Comparison of ENCODE assay signal across 28 cellular contexts in genomic region chr2:151761687-151762086, GRCh38. TPM values are rescaled to one million over a fixed set of nuclear protein-coding genes. Genes with fewer than 3 reads are reported as not detected.
DNase-seq lines count a peak whose midpoint lies in the region; ATAC-seq, FAIRE-seq and TF ChIP-seq lines count a peak whose summit lies in the region.
"Had no signal": no experiment of that assay in that cellular context is flagged by ENCODE, and none has a peak within 500 bp of the region (broad histone marks: within the 10 kb centered on the region; RNA-seq: fewer than 3 reads in every experiment).

No MANE protein-coding gene starts in this region.

- no TSS peak for BruUV-seq in K562 (replicated peaks; lab: Mats Ljungman, UMichigan)

- H3K36me3 ChIP-seq in WERI-Rb-1 (no peaks in the 10 kb centered on the region), K562 (ENCODE audit: control insufficient read depth, insufficient read depth, low read length) (no peaks in the 10 kb centered on the region; the same call in 2 of the 3 replicates), psoas muscle (ENCODE audit: insufficient read depth in 1 of 2, low read depth in 1 of 2) (no peaks in the 10 kb centered on the region), skeletal muscle tissue (ENCODE audit: control insufficient read depth in 3 of 3, insufficient read depth in 3 of 3, low read length in 3 of 3) (no peaks in the 10 kb centered on the region), gastroesophageal sphincter (no peaks in the 10 kb centered on the region), ovary (no peaks in the 10 kb centered on the region)
- H3K36me3 ChIP-seq: BE2C, BLaER1 had no signal

- CTCF ChIA-PET in K562 (lab: Yijun Ruan, JAX; ENCODE audit: low intra/inter-chr PET ratio): no interaction called here

- H2AFZ ChIP-seq in K562 (ENCODE audit: low read depth, low read length): peak overlapping the region; percentile 70

- POLR2A ChIA-PET in K562 (lab: Yijun Ruan, JAX): interaction anchor here (0.7 to 1.4 kb wide), 2 partner anchors 10 to 67 kb away, joined by 3 to 4 read pairs; partner anchors contain the start of gene ARL5A

- no peaks in the 10 kb centered on the region for H3K79me2 ChIP-seq in K562 (ENCODE audit: control insufficient read depth, insufficient read depth, low read length)

- H3K4me1 ChIP-seq in K562 (replicated peaks in 1 of 2; ENCODE audit: control insufficient read depth in 2 of 2, insufficient read depth in 2 of 2, low read length in 2 of 2) (peaks cover 21 to 54% of the 10 kb centered on the region in 2 experiments), psoas muscle (peaks cover 35% of the 10 kb centered on the region), skeletal muscle tissue (ENCODE audit: control insufficient read depth in 3 of 3, insufficient read depth in 3 of 3, low read length in 3 of 3) (peaks cover 25 to 77% (median 58%) of the 10 kb centered on the region in 3 donors), gastroesophageal sphincter (no peaks in the 10 kb centered on the region), ovary (ENCODE audit: insufficient read depth) (no peaks in the 10 kb centered on the region)
- H3K4me1 ChIP-seq: BE2C had no signal

- no peak for FAIRE-seq in K562 (lab: Jason Lieb, UNC)
- FAIRE-seq: A204.1, GM12878, GM12892, GM18507 had no signal

- H3K4me3 ChIP-seq in WERI-Rb-1 (ENCODE audit: low read depth, low read length) (no peak overlapping the region), K562 (no peak overlapping the region), psoas muscle (no peak overlapping the region), skeletal muscle tissue (ENCODE audit: low read length in 3 of 3) (no peak overlapping the region), gastroesophageal sphincter (no peak overlapping the region), ovary (no peak overlapping the region)
- H3K4me3 ChIP-seq: BLaER1, GM12878 had no signal

- TF ChIP-seq CTCF in WERI-Rb-1 (IDR thresholded peaks at IDR 0.05; ENCODE audit: low read depth, low read length) (no peak), K562 (IDR thresholded peaks at IDR 0.05 in 2 of 3, conservative IDR thresholded peaks at IDR 0.05 in 1 of 3; ENCODE audit: insufficient read depth in 2 of 3, low read depth in 1 of 3, low read length in 3 of 3) (no peak), psoas muscle (IDR thresholded peaks at IDR 0.05) (no peak), gastroesophageal sphincter (IDR thresholded peaks at IDR 0.05) (no peak), ovary (IDR thresholded peaks at IDR 0.05) (no peak)

- TF ChIP-seq EP300 in K562 (IDR thresholded peaks at IDR 0.05; ENCODE audit: low read length) (no peak), gastroesophageal sphincter (IDR thresholded peaks at IDR 0.05) (no peak), ovary (IDR thresholded peaks at IDR 0.05) (no peak)

- DNase-seq in WERI-Rb-1 (no peak), K562 (ENCODE audit: extremely low read depth in 1 of 4, low spot score in 3 of 4) (no peak), psoas muscle (no peak), iPS-NIHi7 (ENCODE audit: extremely low spot score) (no peak), left ventricle myocardium superior (no peak), ovary (no peak)
- DNase-seq: 8988T; ACHN; BE2C; C1 segment of cervical spinal cord; CD4-positive, alpha-beta memory T cell; CD4-positive, CD25-positive, alpha-beta regulatory T cell; CD8-positive, alpha-beta memory T cell; COR-L47; DMS 273 treated with DMSO at 0.1 percent for 48 hours; DMS153; DMS79; DND-41; EL; GDM1 had no signal

- no peaks in the 10 kb centered on the region for H3K9me3 ChIP-seq in WERI-Rb-1 (ENCODE audit: severe bottlenecking)
- no peaks in the 10 kb centered on the region for H3K9me3 ChIP-seq in K562 (replicated peaks; ENCODE audit: control insufficient read depth, insufficient read depth, low read depth, low read length)
- H3K9me3 ChIP-seq in psoas muscle: no peaks in the 10 kb centered on the region
- no peaks in the 10 kb centered on the region for H3K9me3 ChIP-seq in skeletal muscle tissue (ENCODE audit: control insufficient read depth in 3 of 3, low read length in 3 of 3)
- H3K9me3 ChIP-seq in gastroesophageal sphincter: no peaks in the 10 kb centered on the region
- H3K9me3 ChIP-seq in ovary: no peaks in the 10 kb centered on the region
- H3K9me3 ChIP-seq: BE2C, BLaER1 had no signal

- H3K4me2 ChIP-seq in K562 (ENCODE audit: insufficient read depth, low read length): no peak overlapping the region
- H3K4me2 ChIP-seq: BLaER1 had no signal

- intact Hi-C loops in K562 (cut with micrococcal nuclease) (no loop called here), psoas muscle (cut with DNase I) (loop anchor here in 1 of 2 donors (5.0 kb wide), 1 partner anchor 34 kb away; no protein-coding TSS in a partner anchor), left ventricle myocardium superior (cut with micrococcal nuclease) (no loop called here), ovary (cut with DNase I) (loop anchor here in 1 of 4 donors (5.0 kb wide), 1 partner anchor 279 kb away; no protein-coding TSS in a partner anchor)

- ATAC-seq in K562 (no peak), psoas muscle (no peak), left ventricle myocardium superior (no peak), gastroesophageal sphincter (no peak)
- ATAC-seq: GM12878 had no signal

- H3K27ac ChIP-seq in WERI-Rb-1 (peak overlapping the region; percentile 67; the same call in 1 of the 2 replicates), K562 (ENCODE audit: extremely low read depth, low read depth, low read length) (no peak overlapping the region; the same call in 2 of the 3 replicates), psoas muscle (peak overlapping the region; percentile 79), skeletal muscle tissue (ENCODE audit: low read depth, low read length) (peak overlapping the region; percentile 92), gastroesophageal sphincter (no peak overlapping the region), ovary (no peak overlapping the region)
- H3K27ac ChIP-seq: BLaER1 had no signal

- no peak for TF ChIP-seq RAD21 in K562 (CRISPR knock-in tag; conservative IDR thresholded peaks at IDR 0.05 in 1 of 2, IDR thresholded peaks at IDR 0.05 in 1 of 2)

- in situ Hi-C loops in K562 (cut with MboI): no loop called here

- H3K27me3 ChIP-seq in WERI-Rb-1 (ENCODE audit: insufficient read depth, low read depth, severe bottlenecking) (no peaks in the 10 kb centered on the region), K562 (ENCODE audit: control insufficient read depth in 2 of 2, insufficient read depth in 2 of 2, low read length in 2 of 2) (no peaks in the 10 kb centered on the region), psoas muscle (ENCODE audit: insufficient read depth in 3 of 3, low read length in 2 of 3) (no peaks in the 10 kb centered on the region), skeletal muscle tissue (ENCODE audit: control insufficient read depth in 3 of 3, insufficient read depth in 3 of 3, low read length in 3 of 3) (no peaks in the 10 kb centered on the region), gastroesophageal sphincter (no peaks in the 10 kb centered on the region), ovary (no peaks in the 10 kb centered on the region)
- H3K27me3 ChIP-seq: BE2C, BLaER1 had no signal

- H4K20me1 ChIP-seq in K562 (replicated peaks; ENCODE audit: control insufficient read depth, insufficient read depth, low read length): no peaks in the 10 kb centered on the region
- H4K20me1 ChIP-seq: BLaER1 had no signal

- no peak for TF ChIP-seq POLR2A in K562 (conservative IDR thresholded peaks at IDR 0.05)
- TF ChIP-seq POLR2A in gastroesophageal sphincter (IDR thresholded peaks at IDR 0.05): no peak
- no peak for TF ChIP-seq POLR2A in ovary (IDR thresholded peaks at IDR 0.05)

- H3K9ac ChIP-seq in K562 (ENCODE audit: insufficient read depth in 1 of 2, low read depth in 2 of 2, low read length in 2 of 2): no peak overlapping the region
- H3K9ac ChIP-seq in skeletal muscle tissue (ENCODE audit: low read depth in 1 of 3, low read length in 3 of 3): no peak overlapping the region
- H3K9ac ChIP-seq: BLaER1 had no signal

- H3K9me1 ChIP-seq in K562 (ENCODE audit: control insufficient read depth, insufficient read depth, low read length): peaks cover 5% of the 10 kb centered on the region

TF ChIP-seq in K562, 482 proteins besides CTCF, POLR2A, EP300 and RAD21:
- TF ChIP-seq ZNF24 (IDR thresholded peaks at IDR 0.05): peak; percentile 93
- TF ChIP-seq BCOR (IDR thresholded peaks at IDR 0.05): 0 out of 2 replicates have a peak, but pooled peaks have one; percentile 27
- TF ChIP-seq KDM1A (IDR thresholded peaks at IDR 0.05): 0 out of 4 replicates have a peak, but pooled peaks of 1 of the 2 experiments have one; percentile 6
- TF ChIP-seq NUFIP1 (IDR thresholded peaks at IDR 0.05; ENCODE audit: partially characterized antibody): no peak
- peak; percentile 57 for TF ChIP-seq RBM25 (IDR thresholded peaks at IDR 0.05; ENCODE audit: low read depth, low read length, severe bottlenecking)
- no peak for TF ChIP-seq ELF2 (CRISPR knock-in tag; IDR thresholded peaks at IDR 0.05)

RNA-seq across cellular contexts. Expression of gene NEB, which starts 27.4 kb away (rescaled TPM):
- 1.6 and 8.7 TPM in 2 replicates for total RNA-seq in K562 (2011; cell fraction: chromatin; rRNA removed; ENCODE audit: low replicate concordance)
- 0.50 and 1.4 TPM in 2 replicates for total RNA-seq in K562 (2011; cell fraction: nucleolus; rRNA removed)
- total RNA-seq in K562 (2011; cell fraction: nucleoplasm; rRNA removed): 2.7 and 3.7 TPM in 2 replicates
- total RNA-seq in K562 (2014; rRNA removed) (2.7 and 3.8 TPM in 2 replicates), K562 (2014; rRNA removed; fragmentation: Illumina TruSeq; extraction: Trizol) (3.8 and 5.1 TPM in 2 replicates), K562 (2015; rRNA removed; fragmentation: Illumina TruSeq; extraction: Trizol) (3.6 and 4.4 TPM in 2 replicates), K562 (2021) (2.2 and 2.5 TPM in 2 replicates), psoas muscle (1,000 to 10,000 TPM; 2,020 to 7,790 (median 5,587) TPM), skeletal muscle tissue (833 TPM), left ventricle myocardium superior (0.55 TPM), gastroesophageal sphincter (under 1 TPM; 0.07 to 0.47 (median 0.21) TPM), ovary (1 to 10 TPM in 1 of 7 donors, under 1 TPM in 6; 0.18 to 1.8 (median 0.26) TPM)
- polyA plus RNA-seq in K562 (2011; rRNA removed) (0.65 and 1.7 TPM in 2 replicates), K562 (2014; fragmentation: Illumina TruSeq; extraction: Trizol) (3.2 and 3.7 TPM in 2 replicates), K562 (2014; fragmentation: Nextera tagmentation; extraction: Ambion mirVana) (1 to 10 TPM; 1.7 to 3.4 TPM), K562 (2014; rRNA removed) (2.9 and 8.3 TPM in 2 replicates), psoas muscle (1,000 to 10,000 TPM in 2 of 3 donors, 100 to 1,000 TPM in 1; 796 to 1,696 (median 1,565) TPM), ovary (1 to 10 TPM in 1 of 2 donors, under 1 TPM in 1; 0.21 to 1.4 TPM)
- 0.49 and 0.63 TPM in 2 replicates for polyA plus RNA-seq in K562 (2011; cell fraction: cytosol; rRNA removed)
- 2.0 and 2.9 TPM in 2 replicates for polyA plus RNA-seq in K562 (2011; cell fraction: nucleus; rRNA removed)
- 3.9 and 12.9 TPM in 2 replicates for polyA plus RNA-seq in K562 (2012)
- polyA minus RNA-seq in K562 (2011; rRNA and poly(A)+ RNA removed): 2.6 and 3.6 TPM in 2 replicates
- polyA minus RNA-seq in K562 (2011; cell fraction: cytosol; rRNA and poly(A)+ RNA removed): 1.2 and 1.7 TPM in 2 replicates
- polyA minus RNA-seq in K562 (2011; cell fraction: nucleus; rRNA and poly(A)+ RNA removed): 4.2 and 4.4 TPM in 2 replicates
- polyA plus RNA-seq: CD14-positive monocyte had no signal

Comparison
In these comparisons a context has a peak if more than half of its experiments do, and no peak if none do; other contexts are left out.
1. H3K27ac ChIP-seq: peak in WERI-Rb-1 (single experiment), psoas muscle (single experiment) and skeletal muscle tissue (single experiment); none in K562 (single experiment), gastroesophageal sphincter (0 of 4) and ovary (0 of 2).
2. RNA of gene NEB, which starts 27.4 kb away (total RNA-seq): 2,020 to 7,790 TPM in psoas muscle and 833 TPM in skeletal muscle tissue (single experiment); 0.50 to 8.7 TPM in K562, 0.55 TPM in left ventricle myocardium superior (single experiment), 0.07 to 0.47 TPM in gastroesophageal sphincter and 0.18 to 1.8 TPM in ovary; every median in the first group is over 10 times any median in the second.